Comparison of ENCODE assay signal across 17 cellular contexts in the genomic region with DNA sequence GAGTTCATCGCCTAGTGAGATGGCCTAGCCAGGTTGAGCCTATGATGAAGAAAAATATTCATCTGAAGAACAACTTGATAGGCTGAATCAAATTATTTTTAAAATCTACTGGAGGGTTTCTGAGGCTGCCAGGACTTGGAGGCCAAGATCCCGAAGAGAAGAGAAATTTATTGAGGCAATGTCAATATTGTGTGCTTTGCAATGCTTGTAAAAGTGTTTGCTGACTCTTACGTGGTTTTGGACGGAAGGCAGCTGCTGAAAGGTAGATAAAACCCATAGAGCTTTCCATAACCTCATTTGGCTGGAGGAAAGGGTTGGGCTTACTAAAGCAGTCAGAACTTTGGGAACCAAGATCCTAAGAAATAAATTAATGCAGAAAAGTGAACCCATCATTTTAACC.
"Had no signal": no experiment of that assay in that cellular context is flagged by ENCODE, and none has a peak within 500 bp of the region (broad histone marks: within the 10 kb centered on the region; RNA-seq: fewer than 3 reads in every experiment).

No MANE protein-coding gene starts in this region.

- H3K27me3 Mint-ChIP-seq: activated naive CD8-positive, alpha-beta T cell treated with anti-CD3 and anti-CD28 coated beads, Interleukin-2, amount 50 U/mL, for 24 hours; memory B cell; natural killer cell treated with Interleukin-12 subunit alpha and Interleukin-12 subunit beta and Interleukin-15 and Interleukin-18, amount 100 ng/mL, for 72 hours had no signal

- H3K27ac ChIP-seq: ascending aorta, dorsolateral prefrontal cortex, gastrocnemius medialis, heart left ventricle, right lobe of liver had no signal

- H3K4me2 ChIP-seq: smooth muscle cell had no signal

- H3K4me1 ChIP-seq: ascending aorta, gastrocnemius medialis had no signal

- H3K27me3 ChIP-seq: ascending aorta, dorsolateral prefrontal cortex, gastrocnemius medialis, heart left ventricle, right lobe of liver had no signal

- H3K36me3 Mint-ChIP-seq: memory B cell; natural killer cell treated with Interleukin-12 subunit alpha and Interleukin-12 subunit beta and Interleukin-15 and Interleukin-18, amount 100 ng/mL, for 72 hours had no signal

- H3K4me1 Mint-ChIP-seq: activated naive CD8-positive, alpha-beta T cell treated with anti-CD3 and anti-CD28 coated beads, Interleukin-2, amount 50 U/mL, for 24 hours; memory B cell had no signal

- H3K27ac Mint-ChIP-seq: activated naive CD8-positive, alpha-beta T cell treated with anti-CD3 and anti-CD28 coated beads, Interleukin-2, amount 50 U/mL, for 24 hours; endodermal cell; memory B cell; natural killer cell treated with Interleukin-12 subunit alpha and Interleukin-12 subunit beta and Interleukin-15 and Interleukin-18, amount 100 ng/mL, for 72 hours had no signal

- H3K4me3 Mint-ChIP-seq: activated naive CD8-positive, alpha-beta T cell treated with anti-CD3 and anti-CD28 coated beads, Interleukin-2, amount 50 U/mL, for 24 hours; endodermal cell; memory B cell; natural killer cell treated with Interleukin-12 subunit alpha and Interleukin-12 subunit beta and Interleukin-15 and Interleukin-18, amount 100 ng/mL, for 72 hours had no signal

- H3K36me3 ChIP-seq: ascending aorta, gastrocnemius medialis, heart left ventricle, right lobe of liver had no signal

- DNase-seq: activated CD4-positive, alpha-beta T cell treated with anti-CD3 and anti-CD28 coated beads, Interleukin-2, amount 50 U/mL, for 1 hour; activated CD8-positive, alpha-beta memory T cell treated with anti-CD3 and anti-CD28 coated beads for 24 hours; activated naive CD4-positive, alpha-beta T cell; activated naive CD8-positive, alpha-beta T cell treated with anti-CD3 and anti-CD28 coated beads, Interleukin-2, amount 50 U/mL, for 24 hours; dorsolateral prefrontal cortex; endodermal cell; gastrocnemius medialis; heart left ventricle; occipital lobe; right lobe of liver; stimulated activated naive CD8-positive, alpha-beta T cell treated with anti-CD3 and anti-CD28 coated beads, Interleukin-15, Interleukin-2, amounts not matched to agents 100 U/mL and 50 U/mL, for 24 hours; trophoblast cell had no signal

- H3K9me3 Mint-ChIP-seq: activated naive CD8-positive, alpha-beta T cell treated with anti-CD3 and anti-CD28 coated beads, Interleukin-2, amount 50 U/mL, for 24 hours; endodermal cell; memory B cell had no signal

- ATAC-seq: activated CD4-positive, CD25-positive, alpha-beta regulatory T cell treated with anti-CD3 and anti-CD28 coated beads, Interleukin-2, amount 50 U/mL, for 24 hours; activated naive CD8-positive, alpha-beta T cell treated with anti-CD3 and anti-CD28 coated beads, Interleukin-2, amount 50 U/mL, for 24 hours; gastrocnemius medialis; heart left ventricle; natural killer cell treated with Interleukin-12 subunit alpha and Interleukin-12 subunit beta and Interleukin-15 and Interleukin-18, amount 100 ng/mL, for 72 hours; stimulated activated naive CD8-positive, alpha-beta T cell treated with anti-CD3 and anti-CD28 coated beads, Interleukin-15, Interleukin-2, amounts not matched to agents 100 U/mL and 50 U/mL, for 24 hours had no signal

- H3K9me3 ChIP-seq: ascending aorta, gastrocnemius medialis, heart left ventricle, right lobe of liver had no signal

- H3K4me3 ChIP-seq: ascending aorta, dorsolateral prefrontal cortex, gastrocnemius medialis, heart left ventricle, right lobe of liver, smooth muscle cell had no signal
